In the genomic region with DNA sequence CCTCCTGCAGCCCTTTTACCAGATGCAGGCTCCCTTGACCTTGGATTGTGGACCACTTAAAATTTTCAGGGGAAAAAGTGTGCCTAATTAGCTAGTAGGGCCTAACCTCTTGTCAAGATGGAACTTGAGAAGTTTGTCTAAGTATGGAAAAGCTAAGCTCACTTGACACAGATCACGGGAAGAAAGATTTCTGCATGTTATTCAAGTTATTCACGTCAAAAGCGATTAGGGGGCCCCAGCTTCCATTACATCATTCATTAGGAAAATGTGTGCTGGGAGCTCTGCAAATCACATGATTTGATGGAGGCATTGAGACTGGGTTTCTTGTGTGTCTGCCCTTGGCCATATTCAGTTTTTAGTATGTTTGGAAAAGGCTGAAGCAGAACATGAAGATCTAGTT, we compare ENCODE assay signal across 34 cellular contexts. TPM values are rescaled to one million over a fixed set of nuclear protein-coding genes. Genes with fewer than 3 reads are reported as not detected.
A peak's percentile ranks its signal among the peaks of the same experiment; 100 is the strongest.
DNase-seq lines count a peak whose midpoint lies in the region; ATAC-seq and TF ChIP-seq lines count a peak whose summit lies in the region.
"Had no signal": no experiment of that assay in that cellular context is flagged by ENCODE, and none has a peak within 500 bp of the region (broad histone marks: within the 10 kb centered on the region; RNA-seq: fewer than 3 reads in every experiment).

No MANE protein-coding gene starts in this region.

- H3K4me3 ChIP-seq in GM23338 (no peak overlapping the region), MM.1S (ENCODE audit: low read length) (no peak overlapping the region)
- H3K4me3 ChIP-seq: adrenal gland, ovary, Peyer's patch, spleen, stomach, thyroid gland had no signal

- H3K36me3 ChIP-seq in GM23338 (ENCODE audit: insufficient read depth) (no peaks in the 10 kb centered on the region), MM.1S (replicated peaks; ENCODE audit: insufficient read depth, low read length) (no peaks in the 10 kb centered on the region)
- H3K36me3 ChIP-seq: adrenal gland, BE2C, ovary, Peyer's patch, spleen, stomach, thyroid gland had no signal

- H4K20me1 ChIP-seq in GM23338 (replicated peaks; ENCODE audit: insufficient read depth) (no peaks in the 10 kb centered on the region), MM.1S (ENCODE audit: insufficient read depth, low read length) (no peaks in the 10 kb centered on the region)

- H2AFZ ChIP-seq in GM23338: peak overlapping the region; percentile 83
- peak overlapping the region; percentile 47 for H2AFZ ChIP-seq in MM.1S (ENCODE audit: low read length)

- H3K4me1 Mint-ChIP-seq in GM23338: peaks cover 13% of the 10 kb centered on the region; the same call in 2 of the 3 replicates
- H3K4me1 Mint-ChIP-seq in stimulated activated memory B cell treated with anti-CD40 and anti-IgM and Interleukin-4, amounts not matched to agents 10 μg/mL and 1 μg/mL and 100 μg/mL, for 72 hours: peaks cover 8% of the 10 kb centered on the region

- H3K4me1 ChIP-seq in GM23338 (ENCODE audit: insufficient read depth) (no peaks in the 10 kb centered on the region), MM.1S (ENCODE audit: low read length) (peaks cover 28% of the 10 kb centered on the region)
- H3K4me1 ChIP-seq: adrenal gland, Peyer's patch had no signal

- no peak overlapping the region for H3K4me3 Mint-ChIP-seq in GM23338
- no peak overlapping the region for H3K4me3 Mint-ChIP-seq in stimulated activated memory B cell treated with anti-CD40 and anti-IgM and Interleukin-4, amounts not matched to agents 10 μg/mL and 1 μg/mL and 100 μg/mL, for 72 hours
- H3K4me3 Mint-ChIP-seq: activated naive CD4-positive, alpha-beta T cell treated with anti-CD3 and anti-CD28 coated beads, Interleukin-2, amount 10 ng/mL, durations not matched to agents 7 days and 5 days; activated T-helper 1 cell treated with anti-CD3 and anti-CD28 coated beads, Interleukin-12 subunit alpha, Interleukin-12 subunit beta, Interleukin-2, Interleukin-4 antibody, amounts not matched to agents 30 ng/mL and 10 ng/mL and 1 ng/mL, durations not matched to agents 14 hours and 24 hours and 36 hours had no signal

- H3K4me2 ChIP-seq in GM23338: no peak overlapping the region
- peak overlapping the region; percentile 76 for H3K4me2 ChIP-seq in MM.1S (ENCODE audit: low read depth, low read length)

- peaks cover 2% of the 10 kb centered on the region for H3K27me3 Mint-ChIP-seq in GM23338 (ENCODE audit: insufficient read depth, low read depth, poor library complexity)
- no peaks in the 10 kb centered on the region for H3K27me3 Mint-ChIP-seq in stimulated activated memory B cell treated with anti-CD40 and anti-IgM and Interleukin-4, amounts not matched to agents 10 μg/mL and 1 μg/mL and 100 μg/mL, for 72 hours

- TF ChIP-seq CTCF in GM23338 (conservative IDR thresholded peaks at IDR 0.05; ENCODE audit: low read depth in 2 of 2) (no peak), MM.1S (IDR thresholded peaks at IDR 0.05; ENCODE audit: low read length) (no peak)

- H3K79me2 ChIP-seq in GM23338 (replicated peaks; ENCODE audit: insufficient read depth): no peaks in the 10 kb centered on the region
- H3K79me2 ChIP-seq in MM.1S (ENCODE audit: low read length): no peaks in the 10 kb centered on the region

- H3K27ac ChIP-seq in GM23338 (ENCODE audit: low read depth): no peak overlapping the region
- H3K27ac ChIP-seq in MM.1S (ENCODE audit: low read length): peak overlapping the region; percentile 78
- H3K27ac ChIP-seq: ovary, Peyer's patch, spleen, stomach, thyroid gland had no signal

- no peaks in the 10 kb centered on the region for H3K9me3 ChIP-seq in MM.1S (replicated peaks; ENCODE audit: insufficient read depth, low read length)
- H3K9me3 ChIP-seq: adrenal gland, BE2C, ovary, Peyer's patch, spleen, stomach, thyroid gland had no signal

- H3K27ac Mint-ChIP-seq in GM23338: no peak overlapping the region
- H3K27ac Mint-ChIP-seq in stimulated activated memory B cell treated with anti-CD40 and anti-IgM and Interleukin-4, amounts not matched to agents 10 μg/mL and 1 μg/mL and 100 μg/mL, for 72 hours: no peak overlapping the region
- H3K27ac Mint-ChIP-seq: activated naive CD4-positive, alpha-beta T cell treated with anti-CD3 and anti-CD28 coated beads, Interleukin-2, amount 10 ng/mL, durations not matched to agents 7 days and 5 days; activated T-helper 1 cell treated with anti-CD3 and anti-CD28 coated beads, Interleukin-12 subunit alpha, Interleukin-12 subunit beta, Interleukin-2, Interleukin-4 antibody, amounts not matched to agents 30 ng/mL and 10 ng/mL and 1 ng/mL, durations not matched to agents 14 hours and 24 hours and 36 hours; CD8-positive, alpha-beta T cell had no signal

- DNase-seq in GM23338 (ENCODE audit: low spot score) (no peak), MM.1S (no peak), ecto neural progenitor cell (ENCODE audit: low spot score) (peak; percentile 8), retina (peak; percentile 74), posterior vena cava (ENCODE audit: low spot score) (no peak), DMS153 treated with DMSO at 0.1 percent for 48 hours (lab: John Stamatoyannopoulos, UW; ENCODE audit: unreplicated experiment) (no peak)
- DNase-seq: ACHN; activated CD4-positive, CD25-positive, alpha-beta regulatory T cell treated with anti-CD3 and anti-CD28 coated beads, Interleukin-2, amount 50 U/mL, for 72 hours; activated naive CD4-positive, alpha-beta T cell treated with anti-CD3 and anti-CD28 coated beads, Interleukin-2, amount 10 ng/mL, durations not matched to agents 7 days and 5 days; BE2C; CD8-positive, alpha-beta T cell; central memory CD4-positive, alpha-beta T cell; DMS 273 treated with DMSO at 0.1 percent for 48 hours; EL; foreskin fibroblast; head of caudate nucleus; islet precursor cell; left ventricle myocardium superior; naive B cell; NCI-H1105 treated with DMSO at 0.1 percent for 48 hours; NCI-H187 treated with DMSO at 0.1 percent for 48 hours; NCI-H69; ovary; Peyer's patch; right cardiac atrium; SHP77; spleen; stimulated activated CD4-positive, alpha-beta T cell treated with anti-CD3 and anti-CD28 coated beads, Interleukin-2, amount 100 ng/mL, for 24 hours; stomach; thyroid gland had no signal

- H3K27me3 ChIP-seq in GM23338 (ENCODE audit: insufficient read depth) (no peaks in the 10 kb centered on the region), MM.1S (replicated peaks; ENCODE audit: insufficient read depth, low read length) (no peaks in the 10 kb centered on the region)
- H3K27me3 ChIP-seq: adrenal gland, BE2C, ovary, Peyer's patch, stomach, thyroid gland had no signal

- H3K9me2 ChIP-seq in GM23338 (ENCODE audit: insufficient read depth): no peaks in the 10 kb centered on the region
- no peaks in the 10 kb centered on the region for H3K9me2 ChIP-seq in MM.1S (replicated peaks; ENCODE audit: insufficient read depth, low read length)

- no peaks in the 10 kb centered on the region for H3K9me3 Mint-ChIP-seq in GM23338
- no peaks in the 10 kb centered on the region for H3K9me3 Mint-ChIP-seq in stimulated activated memory B cell treated with anti-CD40 and anti-IgM and Interleukin-4, amounts not matched to agents 10 μg/mL and 1 μg/mL and 100 μg/mL, for 72 hours
- H3K9me3 Mint-ChIP-seq: activated naive CD4-positive, alpha-beta T cell treated with anti-CD3 and anti-CD28 coated beads, Interleukin-2, amount 10 ng/mL, durations not matched to agents 7 days and 5 days; activated T-helper 1 cell treated with anti-CD3 and anti-CD28 coated beads, Interleukin-12 subunit alpha, Interleukin-12 subunit beta, Interleukin-2, Interleukin-4 antibody, amounts not matched to agents 30 ng/mL and 10 ng/mL and 1 ng/mL, durations not matched to agents 14 hours and 24 hours and 36 hours; CD8-positive, alpha-beta T cell; naive B cell had no signal

- H3F3A ChIP-seq in GM23338 (replicated peaks; ENCODE audit: low read depth) (no peaks in the 10 kb centered on the region), MM.1S (ENCODE audit: insufficient read depth, low read length) (peaks cover 13% of the 10 kb centered on the region)

- no peak for ATAC-seq in GM23338
- ATAC-seq in GM19351 (IDR thresholded peaks at IDR 0.05; ENCODE audit: unreplicated experiment): no peak
- no peak for ATAC-seq in stimulated activated memory B cell treated with anti-CD40 and anti-IgM and Interleukin-4, amounts not matched to agents 10 μg/mL and 1 μg/mL and 100 μg/mL, for 72 hours
- ATAC-seq: CD8-positive, alpha-beta T cell; left ventricle myocardium superior; right cardiac atrium had no signal

- no peaks in the 10 kb centered on the region for H3K36me3 Mint-ChIP-seq in GM23338 (ENCODE audit: low read depth)
- no peaks in the 10 kb centered on the region for H3K36me3 Mint-ChIP-seq in stimulated activated memory B cell treated with anti-CD40 and anti-IgM and Interleukin-4, amounts not matched to agents 10 μg/mL and 1 μg/mL and 100 μg/mL, for 72 hours
- H3K36me3 Mint-ChIP-seq: activated naive CD4-positive, alpha-beta T cell treated with anti-CD3 and anti-CD28 coated beads, Interleukin-2, amount 10 ng/mL, durations not matched to agents 7 days and 5 days; CD8-positive, alpha-beta T cell; naive B cell had no signal

- intact Hi-C loops in posterior vena cava (cut with DNase I): no loop called here

- 0 out of 2 replicates have a peak overlapping the region, but pooled peaks have one; percentile 34 for H3K9ac ChIP-seq in MM.1S (ENCODE audit: low read length)

RNA-seq across cellular contexts. Expression of a gene that starts 15.4 kb away (rescaled TPM):
- total RNA-seq in GM23338 (2014; rRNA removed; shearing (Covaris generic)): 65.1 and 72.5 TPM in 2 replicates
- 34.7 and 47.0 TPM in 2 replicates for polyA plus RNA-seq in GM23338 (2016; fragmentation: Nextera tagmentation; extraction: Ambion mirVana)
- total RNA-seq in posterior vena cava: 10 to 100 TPM; 58.0 to 74.4 TPM

RNA-seq across cellular contexts. Expression of a gene that starts 36.5 kb away (rescaled TPM):
- 37.0 and 46.1 TPM in 2 replicates for total RNA-seq in GM23338 (2014; rRNA removed; shearing (Covaris generic))
- polyA plus RNA-seq in GM23338 (2016; fragmentation: Nextera tagmentation; extraction: Ambion mirVana): 11.8 and 13.9 TPM in 2 replicates
- total RNA-seq in posterior vena cava: under 1 TPM in 1 of 2 donors, not detected in 1; 0.29 TPM

Comparison
In these comparisons a context has a peak if more than half of its experiments do, and no peak if none do; other contexts are left out.
1. DNase-seq: peak in ecto neural progenitor cell (single experiment) and retina (single experiment); none in GM23338 (single experiment), MM.1S (single experiment), posterior vena cava (single experiment) and DMS153 treated with DMSO at 0.1 percent for 48 hours (single experiment).
2. RNA of a gene that starts 36.5 kb away (total RNA-seq): 37.0 to 46.1 TPM in GM23338; 0.29 TPM in posterior vena cava; every median in the first group is over 10 times any median in the second.